In genomic region chr6:3515669-3516068, GRCh38 we compare ENCODE assay signal across 7 cellular contexts.
"Had no signal": no experiment of that assay in that cellular context is flagged by ENCODE, and none has a peak within 500 bp of the region (broad histone marks: within the 10 kb centered on the region; RNA-seq: fewer than 3 reads in every experiment).

No MANE protein-coding gene starts in this region.

- H3K27ac ChIP-seq: KMS-11 had no signal

- FAIRE-seq: H1, H54 had no signal

- H3K4me2 ChIP-seq: GM23338, KMS-11 had no signal

- H3K4me3 ChIP-seq: GM23338 had no signal

- H3K9ac ChIP-seq: KMS-11 had no signal

- ATAC-seq: GM23338 had no signal

- DNase-seq: H9, Karpas-422, KBM-7 had no signal

- H2AFZ ChIP-seq: GM23338 had no signal
